ENCODE assay signal across 1 cellular context in genomic region chr12:121383601-121384019, GRCh38.
TF ChIP-seq lines count a peak whose summit lies in the region.

No MANE protein-coding gene starts in this region.

TF ChIP-seq in A549, 52 proteins besides CTCF, POLR2A, EP300 and RAD21:
- TF ChIP-seq NFE2L2 (conservative IDR thresholded peaks at IDR 0.05; ENCODE audit: low read length) (no peak), KDM1A (IDR thresholded peaks at IDR 0.05; ENCODE audit: low read depth) (0 out of 2 replicates have a peak, but pooled peaks have one; percentile 14), RNF2 (IDR thresholded peaks at IDR 0.05; ENCODE audit: borderline replicate concordance, low read depth) (no peak)
TF ChIP-seq in A549: peak in this region for 1.
